ENCODE assay signal across 1 cellular context in the genomic region with DNA sequence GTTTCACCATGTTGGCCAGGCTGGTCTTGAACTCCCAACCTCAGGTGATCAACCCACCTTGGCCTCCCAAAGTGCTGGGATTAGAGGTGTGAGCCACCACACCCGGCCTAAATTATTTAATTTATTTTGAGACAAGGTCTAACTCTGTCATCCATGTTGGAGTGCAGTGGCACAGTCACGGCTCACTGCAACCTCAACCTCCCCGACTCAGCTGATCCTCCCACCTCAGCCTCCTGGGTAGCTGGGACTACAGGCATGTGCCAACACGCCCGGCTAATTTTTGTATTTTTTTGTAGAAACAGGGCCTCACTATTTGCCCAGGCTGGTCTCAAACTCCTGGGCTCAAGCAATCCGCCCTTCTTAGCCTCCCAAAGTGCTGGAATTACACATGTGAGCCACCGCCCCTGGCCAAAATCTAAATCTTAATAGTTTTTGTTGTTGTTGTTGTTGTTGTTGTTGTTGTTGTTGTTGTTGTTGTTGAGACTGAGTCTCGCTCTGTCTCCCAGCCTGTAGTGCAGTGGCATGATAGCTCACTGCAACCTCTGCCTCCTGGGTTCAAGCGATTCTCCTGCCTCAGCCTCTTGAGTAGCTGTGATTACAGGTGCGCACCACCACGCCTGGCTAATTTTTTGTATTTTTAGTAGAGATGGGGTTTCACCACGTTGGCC.
TF ChIP-seq lines count a peak whose summit lies in the region.

No MANE protein-coding gene starts in this region.

TF ChIP-seq in HEK293, 187 proteins besides CTCF, POLR2A, EP300 and RAD21:
- TF ChIP-seq ZNF394 (tag by site-specific recombination; IDR thresholded peaks at IDR 0.05; ENCODE audit: borderline replicate concordance) = peak; percentile 17; the same call in 1 of the 2 replicates
